ENCODE assay signal across 19 cellular contexts in the genomic region with DNA sequence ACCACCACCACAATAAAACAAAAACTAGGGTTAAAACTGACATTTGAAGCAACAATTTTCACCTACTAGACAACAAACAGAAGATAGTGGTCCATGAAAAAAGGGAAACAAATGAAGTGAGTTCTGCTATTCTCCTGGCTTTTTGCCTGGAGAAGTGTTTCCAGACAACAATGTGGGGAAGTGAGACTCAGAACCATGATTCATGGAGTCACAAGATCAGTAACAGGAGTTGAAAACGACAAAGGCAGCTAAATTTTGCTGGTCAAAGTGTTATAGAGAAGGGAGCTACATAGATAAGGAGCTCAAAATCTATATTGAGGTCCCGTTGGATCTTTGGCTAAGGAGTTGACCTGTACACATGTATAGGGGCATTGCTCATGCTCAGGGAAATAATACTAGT.
A peak's percentile ranks its signal among the peaks of the same experiment; 100 is the strongest.
DNase-seq lines count a peak whose midpoint lies in the region; ATAC-seq, FAIRE-seq and TF ChIP-seq lines count a peak whose summit lies in the region.
"Had no signal": no experiment of that assay in that cellular context is flagged by ENCODE, and none has a peak within 500 bp of the region (broad histone marks: within the 10 kb centered on the region; RNA-seq: fewer than 3 reads in every experiment).

No MANE protein-coding gene starts in this region.

- no peak for TF ChIP-seq CTCF in endothelial cell of umbilical vein (IDR thresholded peaks at IDR 0.05; ENCODE audit: extremely low read depth in 1 of 2, insufficient read depth in 1 of 2, low read depth in 1 of 2, low read length in 2 of 2)
- no peak for TF ChIP-seq CTCF in GM13977 (IDR thresholded peaks at IDR 0.05; ENCODE audit: extremely low read depth, insufficient read depth, missing control alignments)
- TF ChIP-seq CTCF in BE2C (IDR thresholded peaks at IDR 0.05; ENCODE audit: low read depth, low read length), result no peak

- H3K4me3 Mint-ChIP-seq in naive thymus-derived CD4-positive, alpha-beta T cell, result no peak overlapping the region
- no peak overlapping the region for H3K4me3 Mint-ChIP-seq in activated T-cell treated with anti-CD3 and anti-CD28 coated beads, Interleukin-2, amount 50 U/mL, for 72 hours

- no peaks in the 10 kb centered on the region for H4K20me1 ChIP-seq in BLaER1 treated with 17β-estradiol and CSF1 and Interleukin-3, amounts not matched to agents 10 nM and 100 nM
- no peaks in the 10 kb centered on the region for H4K20me1 ChIP-seq in endothelial cell of umbilical vein (replicated peaks; ENCODE audit: control insufficient read depth, extremely low read depth, insufficient read depth, low read length)

- no peaks in the 10 kb centered on the region for H3K36me3 Mint-ChIP-seq in naive thymus-derived CD4-positive, alpha-beta T cell
- peaks cover 0 to 2% of the 10 kb centered on the region in 2 donors for H3K36me3 Mint-ChIP-seq in activated T-cell treated with anti-CD3 and anti-CD28 coated beads, Interleukin-2, amount 50 U/mL, for 72 hours (ENCODE audit: insufficient read depth in 2 of 2)

- H2AFZ ChIP-seq in endothelial cell of umbilical vein (ENCODE audit: low read depth, low read length), result no peak overlapping the region

- no peaks in the 10 kb centered on the region for H3K79me2 ChIP-seq in endothelial cell of umbilical vein (ENCODE audit: control insufficient read depth, insufficient read depth, low read length)

- dilution Hi-C loops in endothelial cell of umbilical vein (cut with MboI; ENCODE audit: extremely low pct_ligation_motif_present, low sequenced_read_pairs), result no loop called here

- peaks cover 0 to 50% (median 0%) of the 10 kb centered on the region in 10 experiments; a peak in 7 of 20 replicates for H3K4me1 ChIP-seq in BLaER1 treated with 17β-estradiol and CSF1 and Interleukin-3, amounts not matched to agents 10 nM and 100 nM
- no peaks in the 10 kb centered on the region for H3K4me1 ChIP-seq in endothelial cell of umbilical vein (ENCODE audit: control insufficient read depth, extremely low read depth, insufficient read depth, low read length)
- H3K4me1 ChIP-seq in naive thymus-derived CD4-positive, alpha-beta T cell (ENCODE audit: control insufficient read depth in 2 of 2, insufficient read depth in 2 of 2, low read length in 2 of 2), result no peaks in the 10 kb centered on the region
- H3K4me1 ChIP-seq in BE2C, result no peaks in the 10 kb centered on the region
- H3K4me1 ChIP-seq: breast epithelium had no signal

- H3K36me3 ChIP-seq in BLaER1 treated with 17β-estradiol and CSF1 and Interleukin-3, amounts not matched to agents 10 nM and 100 nM, result no peaks in the 10 kb centered on the region
- H3K36me3 ChIP-seq in endothelial cell of umbilical vein (ENCODE audit: control insufficient read depth in 2 of 2, extremely low read depth in 1 of 2, insufficient read depth in 2 of 2, low read length in 2 of 2), result no peaks in the 10 kb centered on the region
- H3K36me3 ChIP-seq in naive thymus-derived CD4-positive, alpha-beta T cell (ENCODE audit: control insufficient read depth in 2 of 3, insufficient read depth in 3 of 3, low read length in 3 of 3), result no peaks in the 10 kb centered on the region
- H3K36me3 ChIP-seq in BE2C, result no peaks in the 10 kb centered on the region
- H3K36me3 ChIP-seq: breast epithelium had no signal

- H3K27ac ChIP-seq in BLaER1 treated with 17β-estradiol and CSF1 and Interleukin-3, amounts not matched to agents 10 nM and 100 nM, result peak overlapping the region in 6 of 11 experiments; percentile 31 to 96 (median 79); a peak in 11 of 22 replicates
- H3K27ac ChIP-seq in endothelial cell of umbilical vein (ENCODE audit: insufficient read depth, low read depth, low read length), result no peak overlapping the region
- no peak overlapping the region for H3K27ac ChIP-seq in naive thymus-derived CD4-positive, alpha-beta T cell (ENCODE audit: low read depth, low read length)
- H3K27ac ChIP-seq: breast epithelium had no signal

- POLR2A ChIA-PET in endothelial cell of umbilical vein (lab: Charles Lee), result no interaction called here
- POLR2A ChIA-PET in naive thymus-derived CD4-positive, alpha-beta T cell (lab: Charles Lee), result no interaction called here

- ATAC-seq in naive thymus-derived CD4-positive, alpha-beta T cell, result peak; percentile 45
- no peak for ATAC-seq in activated T-cell treated with anti-CD3 and anti-CD28 coated beads, Interleukin-2, amount 50 U/mL, for 72 hours (replicated peaks in 1 of 2)

- peaks cover 6 to 31% (median 13%) of the 10 kb centered on the region in 11 experiments for H3K9me3 ChIP-seq in BLaER1 treated with 17β-estradiol and CSF1 and Interleukin-3, amounts not matched to agents 10 nM and 100 nM (replicated peaks in 1 of 11)
- H3K9me3 ChIP-seq in endothelial cell of umbilical vein (replicated peaks; ENCODE audit: control insufficient read depth, insufficient read depth, low read length) (no peaks in the 10 kb centered on the region), BE2C (no peaks in the 10 kb centered on the region)
- H3K9me3 ChIP-seq in naive thymus-derived CD4-positive, alpha-beta T cell (ENCODE audit: control insufficient read depth in 2 of 3, low read length in 3 of 3), result no peaks in the 10 kb centered on the region

- BruUV-seq in endothelial cell of umbilical vein (replicated peaks; lab: Mats Ljungman, UMichigan), result no TSS peak

- FAIRE-seq in endothelial cell of umbilical vein (lab: Jason Lieb, UNC), result no peak
- FAIRE-seq: H54 had no signal

- CTCF ChIA-PET in endothelial cell of umbilical vein (lab: Charles Lee), result no interaction called here
- CTCF ChIA-PET in naive thymus-derived CD4-positive, alpha-beta T cell (lab: Charles Lee), result no interaction called here

- H3K4me3 ChIP-seq in BLaER1 treated with 17β-estradiol and CSF1 and Interleukin-3, amounts not matched to agents 10 nM and 100 nM, result no peak overlapping the region
- H3K4me3 ChIP-seq in endothelial cell of umbilical vein (replicated peaks in 1 of 3; ENCODE audit: insufficient read depth in 1 of 3, low read depth in 1 of 3, low read length in 3 of 3) (no peak overlapping the region), BE2C (ENCODE audit: low read depth, low read length) (no peak overlapping the region)
- H3K4me3 ChIP-seq in naive thymus-derived CD4-positive, alpha-beta T cell (ENCODE audit: low read length), result no peak overlapping the region
- H3K4me3 ChIP-seq: breast epithelium, lung had no signal

- H3K4me1 Mint-ChIP-seq in naive thymus-derived CD4-positive, alpha-beta T cell, result no peaks in the 10 kb centered on the region
- H3K4me1 Mint-ChIP-seq in activated T-cell treated with anti-CD3 and anti-CD28 coated beads, Interleukin-2, amount 50 U/mL, for 72 hours (ENCODE audit: low read depth), result no peaks in the 10 kb centered on the region

- DNase-seq in M059J (ENCODE audit: low read depth), result peak; percentile 4
- DNase-seq in endothelial cell of umbilical vein (ENCODE audit: low read depth, low spot score), result peak; percentile 1
- DNase-seq in naive thymus-derived CD4-positive, alpha-beta T cell, result no peak
- no peak for DNase-seq in GM13977 (ENCODE audit: low spot score)
- no peak for DNase-seq in stimulated activated CD4-positive, alpha-beta T cell treated with anti-CD3 and anti-CD28 coated beads, Interleukin-4, amount 100 ng/mL, for 1 hour
- DNase-seq in activated T-cell treated with anti-CD3 and anti-CD28 coated beads, Interleukin-2, amount 50 U/mL, for 72 hours, result no peak
- no peak for DNase-seq in BE2C
- DNase-seq: activated T-cell treated with anti-CD3 and anti-CD28 coated beads, Interleukin-2, amount 50 U/mL, for 1 hour; Calu3; effector CD4-positive, alpha-beta T cell; GF-D8; NCI-H1930; NCI-H510A; retina; stimulated activated CD4-positive, alpha-beta T cell treated with anti-CD3 and anti-CD28 coated beads, Interleukin-1b, Interleukin-23, amount 100 ng/mL, for 48 hours had no signal

- intact Hi-C loops in endothelial cell of umbilical vein (cut with micrococcal nuclease), result no loop called here
- intact Hi-C loops in naive thymus-derived CD4-positive, alpha-beta T cell (cut with micrococcal nuclease), result no loop called here

- peaks cover 0 to 25% (median 12%) of the 10 kb centered on the region in 11 donors for H3K9me3 Mint-ChIP-seq in naive thymus-derived CD4-positive, alpha-beta T cell
- H3K9me3 Mint-ChIP-seq in activated T-cell treated with anti-CD3 and anti-CD28 coated beads, Interleukin-2, amount 50 U/mL, for 72 hours, result peaks cover 12 to 17% of the 10 kb centered on the region in 2 donors

- no peak overlapping the region for H3K27ac Mint-ChIP-seq in naive thymus-derived CD4-positive, alpha-beta T cell
- H3K27ac Mint-ChIP-seq in activated T-cell treated with anti-CD3 and anti-CD28 coated beads, Interleukin-2, amount 50 U/mL, for 72 hours, result no peak overlapping the region

- H3K4me2 ChIP-seq in BLaER1 treated with 17β-estradiol and CSF1 and Interleukin-3, amounts not matched to agents 10 nM and 100 nM, result peak overlapping the region in 5 of 11 experiments; percentile 13 to 81 (median 38); a peak in 8 of 22 replicates
- no peak overlapping the region for H3K4me2 ChIP-seq in endothelial cell of umbilical vein (ENCODE audit: insufficient read depth, low read length)

- H3K9ac ChIP-seq in BLaER1 treated with 17β-estradiol and CSF1 and Interleukin-3, amounts not matched to agents 10 nM and 100 nM, result peak overlapping the region in 4 of 11 experiments; percentile 16 to 79 (median 60); a peak in 7 of 22 replicates
- H3K9ac ChIP-seq in endothelial cell of umbilical vein (replicated peaks; ENCODE audit: extremely low read depth, insufficient read depth, low read length), result no peak overlapping the region

- TF ChIP-seq POLR2A in endothelial cell of umbilical vein (IDR thresholded peaks at IDR 0.05; ENCODE audit: low read depth, low read length), result no peak

- no peaks in the 10 kb centered on the region for H3K27me3 Mint-ChIP-seq in naive thymus-derived CD4-positive, alpha-beta T cell
- H3K27me3 Mint-ChIP-seq in activated T-cell treated with anti-CD3 and anti-CD28 coated beads, Interleukin-2, amount 50 U/mL, for 72 hours (ENCODE audit: low read depth), result no peaks in the 10 kb centered on the region

- H3K9me1 ChIP-seq in endothelial cell of umbilical vein (replicated peaks; ENCODE audit: control insufficient read depth, extremely low read depth, insufficient read depth, low read length), result no peaks in the 10 kb centered on the region

- in situ Hi-C loops in GM13977 (cut with MboI; ENCODE audit: low pct_unique_long_range_greater_than_20kb, low sequenced_read_pairs, unreplicated experiment), result no loop called here

- no peaks in the 10 kb centered on the region for H3K27me3 ChIP-seq in BLaER1 treated with 17β-estradiol and CSF1 and Interleukin-3, amounts not matched to agents 10 nM and 100 nM
- H3K27me3 ChIP-seq in endothelial cell of umbilical vein (ENCODE audit: control insufficient read depth in 2 of 2, insufficient read depth in 2 of 2, low read length in 2 of 2), result no peaks in the 10 kb centered on the region
- H3K27me3 ChIP-seq in naive thymus-derived CD4-positive, alpha-beta T cell (ENCODE audit: control insufficient read depth in 2 of 2, insufficient read depth in 2 of 2, low read length in 2 of 2), result no peaks in the 10 kb centered on the region
- H3K27me3 ChIP-seq in BE2C, result no peaks in the 10 kb centered on the region
- H3K27me3 ChIP-seq: breast epithelium had no signal

TF ChIP-seq in endothelial cell of umbilical vein, 7 proteins besides CTCF, POLR2A, EP300 and RAD21:
- no peak for TF ChIP-seq MYC (IDR thresholded peaks at IDR 0.05; ENCODE audit: low read depth, low read length)
- TF ChIP-seq JUN (IDR thresholded peaks at IDR 0.05; ENCODE audit: borderline replicate concordance, insufficient read depth, insufficient read length, low read depth), result peak; percentile 11
TF ChIP-seq in endothelial cell of umbilical vein: peak in this region for 1.

Comparison
In these comparisons a context has a peak if more than half of its experiments do, and no peak if none do; other contexts are left out.
1. H3K27ac ChIP-seq: peak in BLaER1 treated with 17β-estradiol and CSF1 and Interleukin-3, amounts not matched to agents 10 nM and 100 nM (6 of 11); none in endothelial cell of umbilical vein (single experiment) and naive thymus-derived CD4-positive, alpha-beta T cell (single experiment).
2. DNase-seq: peak in M059J (single experiment) and endothelial cell of umbilical vein (single experiment); none in naive thymus-derived CD4-positive, alpha-beta T cell (0 of 9), GM13977 (single experiment), stimulated activated CD4-positive, alpha-beta T cell treated with anti-CD3 and anti-CD28 coated beads, Interleukin-4, amount 100 ng/mL, for 1 hour (single experiment), activated T-cell treated with anti-CD3 and anti-CD28 coated beads, Interleukin-2, amount 50 U/mL, for 72 hours (0 of 2) and BE2C (single experiment).